In the genomic region with DNA sequence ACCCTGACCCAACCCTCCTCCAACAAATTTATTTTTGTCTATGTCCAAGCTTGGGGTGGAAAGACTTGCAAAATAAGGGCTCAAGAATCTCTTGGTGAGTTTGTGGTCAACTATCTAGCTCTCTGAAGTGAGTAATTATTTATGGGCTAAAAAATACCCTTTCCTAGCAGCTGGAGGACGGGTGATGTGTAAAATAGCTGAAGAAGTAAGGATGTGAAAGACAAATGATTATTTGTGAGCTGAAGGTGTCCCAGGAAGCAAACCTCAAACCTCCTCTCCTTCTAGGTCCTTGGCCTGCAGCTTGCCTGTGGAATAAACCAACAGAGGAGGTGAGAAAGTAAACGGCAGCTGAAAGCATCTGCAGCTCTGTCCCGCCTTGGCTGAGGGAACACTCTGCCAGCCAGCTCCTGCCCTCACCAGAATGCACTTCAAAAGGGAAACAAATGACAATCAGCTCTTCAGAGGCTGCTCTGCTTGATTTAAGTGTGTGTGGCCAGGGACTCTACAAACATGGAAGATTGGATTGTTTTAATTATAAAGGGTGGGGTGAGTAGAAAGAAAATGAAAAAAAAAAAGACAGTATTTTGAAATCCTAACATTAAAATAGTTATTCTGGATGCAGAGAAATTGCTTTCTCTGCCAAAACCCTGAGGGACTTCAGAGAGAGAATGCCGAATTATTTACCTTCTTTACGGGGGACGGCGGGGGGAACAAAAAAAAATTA, we compare ENCODE assay signal across 1 cellular context.
A peak's percentile ranks its signal among the peaks of the same experiment; 100 is the strongest.
TF ChIP-seq lines count a peak whose summit lies in the region.

No MANE protein-coding gene starts in this region.

TF ChIP-seq in A549, 52 proteins besides CTCF, POLR2A, EP300 and RAD21 (continued from another document):
- TF ChIP-seq, protein P1, sequence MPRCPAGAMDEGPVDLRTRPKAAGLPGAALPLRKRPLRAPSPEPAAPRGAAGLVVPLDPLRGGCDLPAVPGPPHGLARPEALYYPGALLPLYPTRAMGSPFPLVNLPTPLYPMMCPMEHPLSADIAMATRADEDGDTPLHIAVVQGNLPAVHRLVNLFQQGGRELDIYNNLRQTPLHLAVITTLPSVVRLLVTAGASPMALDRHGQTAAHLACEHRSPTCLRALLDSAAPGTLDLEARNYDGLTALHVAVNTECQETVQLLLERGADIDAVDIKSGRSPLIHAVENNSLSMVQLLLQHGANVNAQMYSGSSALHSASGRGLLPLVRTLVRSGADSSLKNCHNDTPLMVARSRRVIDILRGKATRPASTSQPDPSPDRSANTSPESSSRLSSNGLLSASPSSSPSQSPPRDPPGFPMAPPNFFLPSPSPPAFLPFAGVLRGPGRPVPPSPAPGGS (IDR thresholded peaks at IDR 0.05): no peak; the same call in 2 of the 3 replicates
- TF ChIP-seq MAZ (IDR thresholded peaks at IDR 0.05; ENCODE audit: borderline replicate concordance, low read depth, low read length): no peak
- TF ChIP-seq HOXA7 (CRISPR knock-in tag; IDR thresholded peaks at IDR 0.05): no peak
- no peak for TF ChIP-seq NPAS2 (CRISPR knock-in tag; IDR thresholded peaks at IDR 0.05; ENCODE audit: borderline replicate concordance)
- no peak for TF ChIP-seq CHD4 (IDR thresholded peaks at IDR 0.05; ENCODE audit: borderline replicate concordance)
- peak; percentile 70 for TF ChIP-seq GATA3 (IDR thresholded peaks at IDR 0.05; ENCODE audit: borderline replicate concordance)
- TF ChIP-seq, protein P2, sequence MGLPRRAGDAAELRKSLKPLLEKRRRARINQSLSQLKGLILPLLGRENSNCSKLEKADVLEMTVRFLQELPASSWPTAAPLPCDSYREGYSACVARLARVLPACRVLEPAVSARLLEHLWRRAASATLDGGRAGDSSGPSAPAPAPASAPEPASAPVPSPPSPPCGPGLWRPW (IDR thresholded peaks at IDR 0.05): no peak
- TF ChIP-seq TP53 (CRISPR knock-in tag; IDR thresholded peaks at IDR 0.05): no peak
- TF ChIP-seq, protein P3, sequence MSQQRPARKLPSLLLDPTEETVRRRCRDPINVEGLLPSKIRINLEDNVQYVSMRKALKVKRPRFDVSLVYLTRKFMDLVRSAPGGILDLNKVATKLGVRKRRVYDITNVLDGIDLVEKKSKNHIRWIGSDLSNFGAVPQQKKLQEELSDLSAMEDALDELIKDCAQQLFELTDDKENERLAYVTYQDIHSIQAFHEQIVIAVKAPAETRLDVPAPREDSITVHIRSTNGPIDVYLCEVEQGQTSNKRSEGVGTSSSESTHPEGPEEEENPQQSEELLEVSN (IDR thresholded peaks at IDR 0.05; ENCODE audit: borderline replicate concordance, low read depth): peak; percentile 47; the same call in 1 of the 2 replicates
- TF ChIP-seq HEYL (CRISPR knock-in tag; IDR thresholded peaks at IDR 0.05): no peak
- TF ChIP-seq, protein P4, sequence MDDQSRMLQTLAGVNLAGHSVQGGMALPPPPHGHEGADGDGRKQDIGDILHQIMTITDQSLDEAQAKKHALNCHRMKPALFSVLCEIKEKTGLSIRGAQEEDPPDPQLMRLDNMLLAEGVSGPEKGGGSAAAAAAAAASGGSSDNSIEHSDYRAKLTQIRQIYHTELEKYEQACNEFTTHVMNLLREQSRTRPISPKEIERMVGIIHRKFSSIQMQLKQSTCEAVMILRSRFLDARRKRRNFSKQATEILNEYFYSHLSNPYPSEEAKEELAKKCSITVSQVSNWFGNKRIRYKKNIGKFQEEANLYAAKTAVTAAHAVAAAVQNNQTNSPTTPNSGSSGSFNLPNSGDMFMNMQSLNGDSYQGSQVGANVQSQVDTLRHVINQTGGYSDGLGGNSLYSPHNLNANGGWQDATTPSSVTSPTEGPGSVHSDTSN (IDR thresholded peaks at IDR 0.05): no peak
- TF ChIP-seq, protein P5, sequence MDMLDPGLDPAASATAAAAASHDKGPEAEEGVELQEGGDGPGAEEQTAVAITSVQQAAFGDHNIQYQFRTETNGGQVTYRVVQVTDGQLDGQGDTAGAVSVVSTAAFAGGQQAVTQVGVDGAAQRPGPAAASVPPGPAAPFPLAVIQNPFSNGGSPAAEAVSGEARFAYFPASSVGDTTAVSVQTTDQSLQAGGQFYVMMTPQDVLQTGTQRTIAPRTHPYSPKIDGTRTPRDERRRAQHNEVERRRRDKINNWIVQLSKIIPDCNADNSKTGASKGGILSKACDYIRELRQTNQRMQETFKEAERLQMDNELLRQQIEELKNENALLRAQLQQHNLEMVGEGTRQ (IDR thresholded peaks at IDR 0.05): no peak
- no peak for TF ChIP-seq CHD2 (IDR thresholded peaks at IDR 0.05; ENCODE audit: low read length, partially characterized antibody)
- TF ChIP-seq ZC3H11A (IDR thresholded peaks at IDR 0.05): no peak
- TF ChIP-seq JUNB (IDR thresholded peaks at IDR 0.05): peak; percentile 48; the same call in 1 of the 2 replicates
- TF ChIP-seq ZFP36 (IDR thresholded peaks at IDR 0.05; ENCODE audit: borderline replicate concordance, partially characterized antibody): no peak
- TF ChIP-seq HOXB5 (CRISPR knock-in tag; IDR thresholded peaks at IDR 0.05): no peak
- no peak for TF ChIP-seq EHF (CRISPR knock-in tag; IDR thresholded peaks at IDR 0.05)
- TF ChIP-seq RARB (CRISPR knock-in tag; IDR thresholded peaks at IDR 0.05): no peak
- TF ChIP-seq POLR2AphosphoS2 (conservative IDR thresholded peaks at IDR 0.05; ENCODE audit: low read length): no peak
- TF ChIP-seq HOXB13 (CRISPR knock-in tag; IDR thresholded peaks at IDR 0.05; ENCODE audit: low read depth): no peak
- no peak for TF ChIP-seq KDM5A (IDR thresholded peaks at IDR 0.05)
- no peak for TF ChIP-seq NFE2L2 (conservative IDR thresholded peaks at IDR 0.05; ENCODE audit: low read length)
- no peak for TF ChIP-seq TFCP2L1 (CRISPR knock-in tag; IDR thresholded peaks at IDR 0.05)
